Comparison of ENCODE assay signal across 15 cellular contexts in genomic region chr2:39607538-39608211, GRCh38. TPM values are rescaled to one million over a fixed set of nuclear protein-coding genes. Genes with fewer than 3 reads are reported as not detected.
"Had no signal": no experiment of that assay in that cellular context is flagged by ENCODE, and none has a peak within 500 bp of the region (broad histone marks: within the 10 kb centered on the region; RNA-seq: fewer than 3 reads in every experiment).

No MANE protein-coding gene starts in this region.

- H3K27ac Mint-ChIP-seq: activated naive CD4-positive, alpha-beta T cell treated with anti-CD3 and anti-CD28 coated beads, Interleukin-2, amount 50 U/mL, for 72 hours; progenitor cell of endocrine pancreas had no signal

- H3K27me3 ChIP-seq: breast epithelium, sigmoid colon, upper lobe of left lung had no signal

- H3K4me1 ChIP-seq: breast epithelium had no signal

- H3K36me3 Mint-ChIP-seq: activated naive CD4-positive, alpha-beta T cell treated with anti-CD3 and anti-CD28 coated beads, Interleukin-2, amount 50 U/mL, for 72 hours had no signal

- H3K9me3 Mint-ChIP-seq: activated naive CD4-positive, alpha-beta T cell treated with anti-CD3 and anti-CD28 coated beads, Interleukin-2, amount 50 U/mL, for 72 hours had no signal

- H3K9me3 ChIP-seq: breast epithelium, sigmoid colon, upper lobe of left lung had no signal

- ATAC-seq: activated naive CD4-positive, alpha-beta T cell treated with anti-CD3 and anti-CD28 coated beads, Interleukin-2, amount 50 U/mL, for 72 hours; stimulated activated naive CD8-positive, alpha-beta T cell treated with anti-CD3 and anti-CD28 coated beads, Interleukin-15, Interleukin-2, amounts not matched to agents 100 U/mL and 50 U/mL, for 24 hours had no signal

- H3K36me3 ChIP-seq: breast epithelium, sigmoid colon, upper lobe of left lung had no signal

- DNase-seq: activated CD4-positive, alpha-beta T cell treated with anti-CD3 and anti-CD28 coated beads, Interleukin-2, amount 50 U/mL, for 1 hour; activated effector memory CD4-positive, alpha-beta T cell treated with Interleukin-2 at 50 U/mL for 16 hours; activated T-cell treated with anti-CD3 and anti-CD28 coated beads for 4 hours; islet precursor cell; nucleus accumbens; sigmoid colon; stimulated activated CD4-positive, alpha-beta T cell treated with anti-CD3 and anti-CD28 coated beads, Interleukin-4, amount 100 ng/mL, for 1 hour; stimulated activated CD8-positive, alpha-beta memory T cell treated with anti-CD3 and anti-CD28 coated beads, Interleukin-4, amount 100 ng/mL, for 48 hours; stimulated activated naive CD8-positive, alpha-beta T cell treated with anti-CD3 and anti-CD28 coated beads, Interleukin-15, Interleukin-2, amounts not matched to agents 100 U/mL and 50 U/mL, for 24 hours had no signal

- H3K27me3 Mint-ChIP-seq: progenitor cell of endocrine pancreas had no signal

- H3K4me3 ChIP-seq: breast epithelium, sigmoid colon, upper lobe of left lung had no signal

- H3K27ac ChIP-seq: breast epithelium, sigmoid colon, upper lobe of left lung had no signal

RNA-seq across cellular contexts. Expression of gene TMEM178A, which starts 58.0 kb away (rescaled TPM):
- total RNA-seq: activated CD8-positive, alpha-beta memory T cell treated with anti-CD3 and anti-CD28 coated beads for 36 hours; T-helper 2 cell treated with Interferon-gamma antibody and Interleukin-4, amounts not matched to agents 100 ng/mL and 5 ng/mL, for 36 hours had no signal
